Comparison of ENCODE assay signal across 16 cellular contexts in genomic region chr2:224802407-224802806, GRCh38.
DNase-seq lines count a peak whose midpoint lies in the region; ATAC-seq and TF ChIP-seq lines count a peak whose summit lies in the region.
"Had no signal": no experiment of that assay in that cellular context is flagged by ENCODE, and none has a peak within 500 bp of the region (broad histone marks: within the 10 kb centered on the region; RNA-seq: fewer than 3 reads in every experiment).

No MANE protein-coding gene starts in this region.

- H3K18ac ChIP-seq in H9 (ENCODE audit: insufficient read length, low read depth, low read length), result no peak overlapping the region

- no peak overlapping the region for H3K4ac ChIP-seq in H9 (ENCODE audit: low read depth, low read length)

- no peaks in the 10 kb centered on the region for H3K23me2 ChIP-seq in H9 (ENCODE audit: insufficient read length, low read depth, low read length, poor library complexity, severe bottlenecking)

- H3K4me1 Mint-ChIP-seq in H9, result peaks cover 0 to 6% of the 10 kb centered on the region in 2 experiments; a peak in 1 of 4 replicates
- H3K4me1 Mint-ChIP-seq: immature natural killer cell had no signal

- H2BK120ac ChIP-seq in H9 (ENCODE audit: low read depth, low read length, poor library complexity, severe bottlenecking), result no peak overlapping the region

- ATAC-seq in GM18517 (IDR thresholded peaks at IDR 0.05; ENCODE audit: unreplicated experiment), result no peak
- ATAC-seq: K562 had no signal

- no peaks in the 10 kb centered on the region for H3K27me3 ChIP-seq in H9 (ENCODE audit: insufficient read depth, low read length)

- H3K36me3 Mint-ChIP-seq in H9 (ENCODE audit: insufficient read depth in 1 of 3, low read depth in 3 of 3), result no peaks in the 10 kb centered on the region; a peak in 1 of 7 replicates

- no peak for TF ChIP-seq CTCF in AG10803 (conservative IDR thresholded peaks at IDR 0.05; ENCODE audit: low read length)
- no peak for TF ChIP-seq CTCF in H9 (conservative IDR thresholded peaks at IDR 0.05)

- H4K5ac ChIP-seq in H9 (ENCODE audit: insufficient read length, low read depth, low read length), result no peak overlapping the region

- H2AK5ac ChIP-seq in H9 (ENCODE audit: insufficient read length, low read length), result no peak overlapping the region

- H3K79me1 ChIP-seq in H9 (ENCODE audit: insufficient read depth, low read depth, low read length, poor library complexity, severe bottlenecking), result no peaks in the 10 kb centered on the region

- no peak overlapping the region for H3K4me3 ChIP-seq in AG10803 (ENCODE audit: low read length)
- H3K4me3 ChIP-seq: K562 had no signal

- no peak overlapping the region for H2AFZ ChIP-seq in H9 (ENCODE audit: low read length)

- H3K9me3 ChIP-seq in H9 (ENCODE audit: control insufficient read depth, low read depth, low read length), result no peaks in the 10 kb centered on the region

- H2BK20ac ChIP-seq in H9 (ENCODE audit: low read depth, low read length, poor library complexity, severe bottlenecking), result no peak overlapping the region

- WGBS in H9 (ENCODE audit: extremely low coverage, insufficient read length, low lambda C conversion rate), result no CpG with 5 or more reads among the region's 1 CpG

- H2BK15ac ChIP-seq in H9 (ENCODE audit: low read depth, low read length), result no peak overlapping the region

- H3K27ac Mint-ChIP-seq in H9, result no peak overlapping the region; a peak in 1 of 7 replicates

- no peak overlapping the region for H3K9ac ChIP-seq in H9 (ENCODE audit: extremely low read depth, insufficient read length, low read length)

- H4K91ac ChIP-seq in H9 (ENCODE audit: insufficient read length, low read depth, low read length), result no peak overlapping the region

- H3K4me1 ChIP-seq in H9 (ENCODE audit: insufficient read depth, low read length), result no peaks in the 10 kb centered on the region

- peak; percentile 29 for DNase-seq in AG10803 (ENCODE audit: low read depth)
- DNase-seq in H9, result peak; percentile 31
- DNase-seq in astrocyte of the hippocampus (ENCODE audit: low read depth, low spot score), result peak; percentile 37
- peak; percentile 42 for DNase-seq in iPS-NIHi7 (ENCODE audit: extremely low spot score)
- DNase-seq in NCI-H2029 treated with DMSO at 0.1 percent for 48 hours (lab: John Stamatoyannopoulos, UW), result no peak
- DNase-seq in cerebellar cortex (ENCODE audit: low spot score), result no peak
- DNase-seq in SIG-M5 (lab: John Stamatoyannopoulos, UW), result no peak
- DNase-seq: activated naive CD4-positive, alpha-beta T cell treated with anti-CD3 and anti-CD28 coated beads, Interleukin-2, amount 50 U/mL, for 16 hours; C1 segment of cervical spinal cord; GF-D8; immature natural killer cell; retina; SHP77 treated with DMSO at 0.1 percent for 48 hours; stimulated activated CD4-positive, alpha-beta T cell treated with anti-CD3 and anti-CD28 coated beads, Interleukin-2, amount 100 ng/mL, for 48 hours had no signal

- H3K27me3 Mint-ChIP-seq in H9 (ENCODE audit: low read depth), result no peaks in the 10 kb centered on the region

- no peaks in the 10 kb centered on the region for H3K9me3 Mint-ChIP-seq in H9
- H3K9me3 Mint-ChIP-seq: immature natural killer cell had no signal

- H2BK5ac ChIP-seq in H9 (ENCODE audit: insufficient read length, low read length), result no peak overlapping the region

- H4K20me1 ChIP-seq in H9 (ENCODE audit: control insufficient read depth, insufficient read depth, insufficient read length), result no peaks in the 10 kb centered on the region

- no peak overlapping the region for H3K4me3 Mint-ChIP-seq in H9
- H3K4me3 Mint-ChIP-seq: immature natural killer cell had no signal

- H3T11ph ChIP-seq in H9 (ENCODE audit: low read length), result no peak overlapping the region

- no peak overlapping the region for H3K27ac ChIP-seq in H9 (ENCODE audit: insufficient read length, low read depth, low read length)

- H3K4me2 ChIP-seq in H9 (ENCODE audit: insufficient read depth, insufficient read length, low read length), result no peak overlapping the region

- no peak overlapping the region for H4K8ac ChIP-seq in H9 (replicated peaks; ENCODE audit: insufficient read length, low read depth, low read length)

- no peak overlapping the region for H3K23ac ChIP-seq in H9 (ENCODE audit: insufficient read length, low read depth, low read length)

- H2BK12ac ChIP-seq in H9 (ENCODE audit: insufficient read length, low read depth, low read length), result no peak overlapping the region

- H3K14ac ChIP-seq in H9 (ENCODE audit: insufficient read depth, low read length), result no peak overlapping the region

- H3K79me2 ChIP-seq in H9 (ENCODE audit: insufficient read depth, low read length), result no peaks in the 10 kb centered on the region

- no peak overlapping the region for H3K56ac ChIP-seq in H9 (ENCODE audit: insufficient read length, low read depth, low read length)

Comparison
In these comparisons a context has a peak if more than half of its experiments do, and no peak if none do; other contexts are left out.
1. DNase-seq: peak in AG10803 (single experiment), H9 (single experiment), astrocyte of the hippocampus (single experiment) and iPS-NIHi7 (single experiment); none in NCI-H2029 treated with DMSO at 0.1 percent for 48 hours (single experiment), cerebellar cortex (single experiment) and SIG-M5 (single experiment).